Comparison of ENCODE assay signal across 7 cellular contexts in genomic region chr19:46660601-46661019, GRCh38. TPM values are rescaled to one million over a fixed set of nuclear protein-coding genes. Genes with fewer than 3 reads are reported as not detected.
DNase-seq lines count a peak whose midpoint lies in the region; ATAC-seq and TF ChIP-seq lines count a peak whose summit lies in the region.
"Had no signal": no experiment of that assay in that cellular context is flagged by ENCODE, and none has a peak within 500 bp of the region (broad histone marks: within the 10 kb centered on the region; RNA-seq: fewer than 3 reads in every experiment).

No MANE protein-coding gene starts in this region.

- intact Hi-C loops in Right ventricle myocardium inferior (cut with DNase I) = no loop called here
- intact Hi-C loops in Right ventricle myocardium superior (cut with DNase I) = loop anchor here (2.0 to 10.0 kb wide), 2 partner anchors 46 to 126 kb away; no protein-coding TSS in a partner anchor
- intact Hi-C loops in esophagus squamous epithelium (cut with DNase I) = loop anchor here (5.0 kb wide), 1 partner anchor 38 kb away; no protein-coding TSS in a partner anchor
- intact Hi-C loops in spleen (cut with DNase I; ENCODE audit: low total_unique reads) = loop anchor here (5.0 to 10.0 kb wide), 2 partner anchors 48 to 126 kb away; no protein-coding TSS in a partner anchor

- no peak for ATAC-seq in Right ventricle myocardium inferior
- ATAC-seq in Right ventricle myocardium superior (ENCODE audit: poor library complexity) = no peak
- no peak for ATAC-seq in HG02610 (IDR thresholded peaks at IDR 0.05; ENCODE audit: unreplicated experiment)
- no peak for ATAC-seq in HG03025 (IDR thresholded peaks at IDR 0.05; ENCODE audit: low FRiP score, unreplicated experiment)

- H3K9me3 ChIP-seq in esophagus squamous epithelium = no peaks in the 10 kb centered on the region
- H3K9me3 ChIP-seq in spleen = no peaks in the 10 kb centered on the region

- DNase-seq in Right ventricle myocardium inferior (ENCODE audit: missing footprints) = peak; percentile 72
- no peak for DNase-seq in Right ventricle myocardium superior
- DNase-seq in esophagus squamous epithelium (lab: John Stamatoyannopoulos, UW) = no peak
- no peak for DNase-seq in spleen

- H3K36me3 ChIP-seq in esophagus squamous epithelium (no peaks in the 10 kb centered on the region), spleen (no peaks in the 10 kb centered on the region)

- H3K4me3 ChIP-seq in esophagus squamous epithelium = peak overlapping the region; percentile 50 to 78 (median 60)
- H3K4me3 ChIP-seq in spleen = peak overlapping the region; percentile 51 to 76 (median 56)

- H3K27me3 ChIP-seq in esophagus squamous epithelium (peaks cover 3 to 34% (median 8%) of the 10 kb centered on the region in 4 donors), spleen (replicated peaks in 1 of 7) (peaks cover 4 to 50% (median 27%) of the 10 kb centered on the region in 7 donors)

- 0% methylated on average over 5 of the region's 39 CpGs; no CpG with 5 or more reads in 1 of the 2 donors for WGBS in esophagus squamous epithelium, 2 donors
- 0 to 1% (median 0%) methylated on average over 28 to 39 of the region's 39 CpGs for WGBS in spleen, 5 donors

- H3K4me1 ChIP-seq in esophagus squamous epithelium = peaks cover 19 to 39% (median 20%) of the 10 kb centered on the region in 3 donors
- peaks cover 20 to 46% (median 34%) of the 10 kb centered on the region in 6 donors for H3K4me1 ChIP-seq in spleen

- TF ChIP-seq CTCF in esophagus squamous epithelium (IDR thresholded peaks at IDR 0.05) (no peak), spleen (IDR thresholded peaks at IDR 0.05 in 8 of 11, conservative IDR thresholded peaks at IDR 0.05 in 3 of 11) (no peak)

- TF ChIP-seq POLR2A in esophagus squamous epithelium (IDR thresholded peaks at IDR 0.05) (no peak), spleen (IDR thresholded peaks at IDR 0.05) (no peak)

- H3K27ac ChIP-seq in esophagus squamous epithelium (peak overlapping the region; percentile 62 to 86 (median 80)), spleen (peak overlapping the region in 7 of 8 donors; percentile 70 to 83 (median 74))

RNA-seq across cellular contexts. Expression of gene DACT3, which starts 0.4 kb away (rescaled TPM):
- 14.1 TPM for total RNA-seq in Right ventricle myocardium inferior
- 15.2 TPM for total RNA-seq in Right ventricle myocardium superior
- 1 to 10 TPM in 2 of 4 donors, under 1 TPM in 2; 0.22 to 5.7 (median 1.8) TPM for total RNA-seq in esophagus squamous epithelium
- 10 to 100 TPM in 1 of 7 donors, 1 to 10 TPM in 6; 4.9 to 10.4 (median 6.1) TPM for total RNA-seq in spleen
- 1 to 10 TPM; 1.6 to 4.1 (median 3.2) TPM for polyA plus RNA-seq in spleen

RNA-seq across cellular contexts. Expression of gene GNG8, which starts 24.6 kb away (rescaled TPM):
- total RNA-seq in Right ventricle myocardium inferior = not detected
- total RNA-seq in Right ventricle myocardium superior = not detected
- total RNA-seq in esophagus squamous epithelium = not detected
- not detected for total RNA-seq in spleen
- polyA plus RNA-seq in spleen = not detected
- total RNA-seq: myocyte had no signal

RNA-seq across cellular contexts. Expression of gene PTGIR, which starts 35.7 kb away (rescaled TPM):
- total RNA-seq in Right ventricle myocardium inferior (3.8 TPM), Right ventricle myocardium superior (2.6 TPM), esophagus squamous epithelium (1 to 10 TPM in 2 of 4 donors, under 1 TPM in 1, not detected in 1; 0.57 to 3.0 (median 1.1) TPM), spleen (10 to 100 TPM in 3 of 7 donors, 1 to 10 TPM in 4; 5.4 to 18.6 (median 8.6) TPM)
- polyA plus RNA-seq in spleen = 1 to 10 TPM; 5.7 to 9.1 (median 5.9) TPM

RNA-seq across cellular contexts. Expression of gene PRKD2, which starts 56.3 kb away (rescaled TPM):
- 9.6 TPM for total RNA-seq in Right ventricle myocardium inferior
- total RNA-seq in Right ventricle myocardium superior = 10.1 TPM
- total RNA-seq in esophagus squamous epithelium = 10 to 100 TPM; 28.8 to 54.2 (median 31.8) TPM
- total RNA-seq in spleen = 100 to 1,000 TPM in 4 of 7 donors, 10 to 100 TPM in 3; 76.3 to 127 (median 115) TPM
- 100 to 1,000 TPM in 2 of 3 donors, 10 to 100 TPM in 1; 63.4 to 132 (median 105) TPM for polyA plus RNA-seq in spleen

RNA-seq across cellular contexts. Expression of gene CALM3, which starts 59.5 kb away (rescaled TPM):
- total RNA-seq in Right ventricle myocardium inferior (378 TPM), Right ventricle myocardium superior (326 TPM), esophagus squamous epithelium (100 to 1,000 TPM in 1 of 4 donors, 10 to 100 TPM in 3; 61.9 to 147 (median 84.6) TPM), spleen (100 to 1,000 TPM; 121 to 197 (median 143) TPM)
- polyA plus RNA-seq in spleen = 100 to 1,000 TPM in 2 of 3 donors, 10 to 100 TPM in 1; 78.1 to 167 (median 111) TPM
